38 cellular contexts compared by ENCODE assay signal in genomic region chr3:50467932-50468331, GRCh38. TPM values are rescaled to one million over a fixed set of nuclear protein-coding genes. Genes with fewer than 3 reads are reported as not detected.
"Had no signal": no experiment of that assay in that cellular context is flagged by ENCODE, and none has a peak within 500 bp of the region (broad histone marks: within the 10 kb centered on the region; RNA-seq: fewer than 3 reads in every experiment).

No MANE protein-coding gene starts in this region.

- H3K9me3 Mint-ChIP-seq: activated CD4-positive, alpha-beta memory T cell treated with anti-CD3 and anti-CD28 coated beads, Interleukin-2, amount 10 ng/mL, durations not matched to agents 7 days and 5 days; activated CD4-positive, alpha-beta T cell treated with anti-CD3 and anti-CD28 coated beads, Interleukin-2, amount 10 ng/mL, durations not matched to agents 7 days and 5 days; activated naive CD4-positive, alpha-beta T cell treated with anti-CD3 and anti-CD28 coated beads, Interleukin-2, amount 10 ng/mL, durations not matched to agents 7 days and 5 days; activated naive CD4-positive, alpha-beta T cell treated with anti-CD3 and anti-CD28 coated beads, Interleukin-2, amount 50 U/mL, for 24 hours; activated naive CD8-positive, alpha-beta T cell treated with anti-CD3 and anti-CD28 coated beads, Interleukin-2, amount 10 ng/mL, durations not matched to agents 7 days and 5 days; activated naive CD8-positive, alpha-beta T cell treated with anti-CD3 and anti-CD28 coated beads, Interleukin-2, amount 50 U/mL, for 24 hours; activated T-helper 2 cell treated with anti-CD3 and anti-CD28 coated beads, Interferon-gamma antibody, Interleukin-2, Interleukin-4, amounts not matched to agents 10 μg/mL and 5 μg/mL and 100 μg/mL, durations not matched to agents 14 hours and 24 hours and 36 hours; brain; central memory CD8-positive, alpha-beta T cell; T-helper 1 cell treated with Interleukin-12 subunit alpha and Interleukin-12 subunit beta and Interleukin-4 antibody, amounts not matched to agents 30 μg/mL and 1 μg/mL, for 36 hours; T-helper 2 cell treated with Interferon-gamma antibody and Interleukin-4, amounts not matched to agents 5 μg/mL and 100 μg/mL, for 36 hours had no signal

- H3K36me3 Mint-ChIP-seq: activated CD8-positive, alpha-beta memory T cell treated with anti-CD3 and anti-CD28 coated beads, Interleukin-2, amount 10 ng/mL, durations not matched to agents 7 days and 5 days; activated naive CD4-positive, alpha-beta T cell treated with anti-CD3 and anti-CD28 coated beads, Interleukin-2, amount 10 ng/mL, durations not matched to agents 7 days and 5 days; activated naive CD4-positive, alpha-beta T cell treated with anti-CD3 and anti-CD28 coated beads, Interleukin-2, amount 50 U/mL, for 24 hours; activated naive CD8-positive, alpha-beta T cell; activated naive CD8-positive, alpha-beta T cell treated with anti-CD3 and anti-CD28 coated beads, Interleukin-2, amount 10 ng/mL, durations not matched to agents 7 days and 5 days; brain had no signal

- H3K27me3 ChIP-seq: ascending aorta, cardiac muscle cell had no signal

- H3K4me3 ChIP-seq: ascending aorta, cardiac muscle cell had no signal

- H3K4me3 Mint-ChIP-seq: activated CD4-positive, alpha-beta memory T cell treated with anti-CD3 and anti-CD28 coated beads, Interleukin-2, amount 10 ng/mL, durations not matched to agents 7 days and 5 days; activated CD4-positive, alpha-beta T cell treated with anti-CD3 and anti-CD28 coated beads for 36 hours; activated CD4-positive, alpha-beta T cell treated with anti-CD3 and anti-CD28 coated beads, Interleukin-2, amount 10 ng/mL, durations not matched to agents 7 days and 5 days; activated CD8-positive, alpha-beta memory T cell treated with anti-CD3 and anti-CD28 coated beads, Interleukin-2, amount 10 ng/mL, durations not matched to agents 7 days and 5 days; activated CD8-positive, alpha-beta T cell treated with anti-CD3 and anti-CD28 coated beads, Interleukin-2, amount 10 ng/mL, durations not matched to agents 7 days and 5 days; activated naive CD4-positive, alpha-beta T cell treated with anti-CD3 and anti-CD28 coated beads, Interleukin-2, amount 10 ng/mL, durations not matched to agents 7 days and 5 days; activated naive CD4-positive, alpha-beta T cell treated with anti-CD3 and anti-CD28 coated beads, Interleukin-2, amount 50 U/mL, for 24 hours; activated naive CD8-positive, alpha-beta T cell; activated naive CD8-positive, alpha-beta T cell treated with anti-CD3 and anti-CD28 coated beads, Interleukin-2, amount 10 ng/mL, durations not matched to agents 7 days and 5 days; activated naive CD8-positive, alpha-beta T cell treated with anti-CD3 and anti-CD28 coated beads, Interleukin-2, amount 50 U/mL, for 24 hours; brain; central memory CD8-positive, alpha-beta T cell; T-helper 1 cell treated with Interleukin-12 subunit alpha and Interleukin-12 subunit beta and Interleukin-4 antibody, amounts not matched to agents 30 μg/mL and 1 μg/mL, for 36 hours; T-helper 2 cell treated with Interferon-gamma antibody and Interleukin-4, amounts not matched to agents 5 μg/mL and 100 μg/mL, for 36 hours had no signal

- H3K27me3 Mint-ChIP-seq: activated CD4-positive, alpha-beta T cell treated with anti-CD3 and anti-CD28 coated beads for 36 hours; activated CD4-positive, alpha-beta T cell treated with anti-CD3 and anti-CD28 coated beads, Interleukin-2, amount 10 ng/mL, durations not matched to agents 7 days and 5 days; activated CD8-positive, alpha-beta memory T cell treated with anti-CD3 and anti-CD28 coated beads, Interleukin-2, amount 10 ng/mL, durations not matched to agents 7 days and 5 days; activated naive CD4-positive, alpha-beta T cell treated with anti-CD3 and anti-CD28 coated beads, Interleukin-2, amount 50 U/mL, for 24 hours; activated naive CD8-positive, alpha-beta T cell; activated naive CD8-positive, alpha-beta T cell treated with anti-CD3 and anti-CD28 coated beads, Interleukin-2, amount 10 ng/mL, durations not matched to agents 7 days and 5 days; activated naive CD8-positive, alpha-beta T cell treated with anti-CD3 and anti-CD28 coated beads, Interleukin-2, amount 50 U/mL, for 24 hours; central memory CD8-positive, alpha-beta T cell had no signal

- ATAC-seq: activated CD4-positive, alpha-beta T cell treated with anti-CD3 and anti-CD28 coated beads for 36 hours; activated CD4-positive, CD25-positive, alpha-beta regulatory T cell treated with anti-CD3 and anti-CD28 coated beads, Interleukin-2, amount 50 U/mL, for 24 hours; activated CD8-positive, alpha-beta memory T cell treated with anti-CD3 and anti-CD28 coated beads, Interleukin-2, amount 10 ng/mL, durations not matched to agents 7 days and 5 days; activated CD8-positive, alpha-beta T cell treated with anti-CD3 and anti-CD28 coated beads, Interleukin-2, amount 10 ng/mL, durations not matched to agents 7 days and 5 days; activated naive CD8-positive, alpha-beta T cell treated with anti-CD3 and anti-CD28 coated beads, Interleukin-2, amount 50 U/mL, for 24 hours had no signal

- DNase-seq: activated CD4-positive, alpha-beta memory T cell treated with anti-CD3 and anti-CD28 coated beads, Interleukin-2, amount 10 ng/mL, durations not matched to agents 7 days and 5 days; activated CD4-positive, alpha-beta T cell treated with anti-CD3 and anti-CD28 coated beads for 1 hour; activated CD4-positive, alpha-beta T cell treated with anti-CD3 and anti-CD28 coated beads for 36 hours; activated CD4-positive, alpha-beta T cell treated with anti-CD3 and anti-CD28 coated beads for 48 hours; activated CD4-positive, alpha-beta T cell treated with anti-CD3 and anti-CD28 coated beads, Interleukin-2, amount 10 ng/mL, durations not matched to agents 7 days and 5 days; activated CD4-positive, alpha-beta T cell treated with anti-CD3 and anti-CD28 coated beads, Interleukin-2, amount 50 U/mL, for 48 hours; activated CD4-positive, CD25-positive, alpha-beta regulatory T cell; activated CD8-positive, alpha-beta memory T cell treated with anti-CD3 and anti-CD28 coated beads for 24 hours; activated CD8-positive, alpha-beta memory T cell treated with anti-CD3 and anti-CD28 coated beads, Interleukin-2, amount 10 ng/mL, durations not matched to agents 7 days and 5 days; activated CD8-positive, alpha-beta memory T cell treated with anti-CD3 and anti-CD28 coated beads, Interleukin-2, amount 50 U/mL, for 48 hours; activated CD8-positive, alpha-beta T cell treated with anti-CD3 and anti-CD28 coated beads, Interleukin-2, amount 10 ng/mL, durations not matched to agents 7 days and 5 days; activated effector memory CD4-positive, alpha-beta T cell treated with Interleukin-2 at 50 U/mL for 16 hours; activated gamma-delta T cell; activated naive CD4-positive, alpha-beta T cell treated with anti-CD3 and anti-CD28 coated beads, Interleukin-2, amount 10 ng/mL, durations not matched to agents 7 days and 5 days; activated naive CD4-positive, alpha-beta T cell treated with Interleukin-2 at 50 U/mL for 16 hours; activated naive CD8-positive, alpha-beta T cell treated with anti-CD3 and anti-CD28 coated beads, Interleukin-2, amount 10 ng/mL, durations not matched to agents 7 days and 5 days; activated naive CD8-positive, alpha-beta T cell treated with anti-CD3 and anti-CD28 coated beads, Interleukin-2, amount 50 U/mL, for 24 hours; activated T-cell treated with anti-CD3 and anti-CD28 coated beads, Interleukin-2, amount 50 U/mL, for 1 hour; activated T-cell treated with anti-CD3 and anti-CD28 coated beads, Interleukin-2, amount 50 U/mL, for 48 hours; amygdala; anterior cingulate cortex; caudate nucleus; cerebellar nuclear complex; T-helper 1 cell; T-helper 2 cell; T-helper 9 cell had no signal

- H3K36me3 ChIP-seq: ascending aorta, cardiac muscle cell had no signal

- H3K27ac ChIP-seq: ascending aorta, cardiac muscle cell, VCaP had no signal

- H3K4me1 ChIP-seq: ascending aorta had no signal

- H3K27ac Mint-ChIP-seq: activated CD4-positive, alpha-beta memory T cell treated with anti-CD3 and anti-CD28 coated beads, Interleukin-2, amount 10 ng/mL, durations not matched to agents 7 days and 5 days; activated CD4-positive, alpha-beta T cell treated with anti-CD3 and anti-CD28 coated beads for 36 hours; activated CD4-positive, alpha-beta T cell treated with anti-CD3 and anti-CD28 coated beads, Interleukin-2, amount 10 ng/mL, durations not matched to agents 7 days and 5 days; activated CD8-positive, alpha-beta memory T cell treated with anti-CD3 and anti-CD28 coated beads, Interleukin-2, amount 10 ng/mL, durations not matched to agents 7 days and 5 days; activated CD8-positive, alpha-beta T cell treated with anti-CD3 and anti-CD28 coated beads, Interleukin-2, amount 10 ng/mL, durations not matched to agents 7 days and 5 days; activated naive CD4-positive, alpha-beta T cell treated with anti-CD3 and anti-CD28 coated beads, Interleukin-2, amount 10 ng/mL, durations not matched to agents 7 days and 5 days; activated naive CD4-positive, alpha-beta T cell treated with anti-CD3 and anti-CD28 coated beads, Interleukin-2, amount 50 U/mL, for 24 hours; activated naive CD8-positive, alpha-beta T cell; activated naive CD8-positive, alpha-beta T cell treated with anti-CD3 and anti-CD28 coated beads, Interleukin-2, amount 10 ng/mL, durations not matched to agents 7 days and 5 days; activated naive CD8-positive, alpha-beta T cell treated with anti-CD3 and anti-CD28 coated beads, Interleukin-2, amount 50 U/mL, for 24 hours; activated T-helper 2 cell treated with anti-CD3 and anti-CD28 coated beads, Interferon-gamma antibody, Interleukin-2, Interleukin-4, amounts not matched to agents 10 μg/mL and 5 μg/mL and 100 μg/mL, durations not matched to agents 14 hours and 24 hours and 36 hours; T-helper 1 cell treated with Interleukin-12 subunit alpha and Interleukin-12 subunit beta and Interleukin-4 antibody, amounts not matched to agents 30 μg/mL and 1 μg/mL, for 36 hours; T-helper 2 cell treated with Interferon-gamma antibody and Interleukin-4, amounts not matched to agents 5 μg/mL and 100 μg/mL, for 36 hours had no signal

- H3K9me3 ChIP-seq: ascending aorta had no signal

- H3K4me1 Mint-ChIP-seq: activated naive CD4-positive, alpha-beta T cell treated with anti-CD3 and anti-CD28 coated beads, Interleukin-2, amount 10 ng/mL, durations not matched to agents 7 days and 5 days had no signal

RNA-seq across cellular contexts. Expression of gene CACNA2D2, which starts 35.5 kb away (rescaled TPM):
- total RNA-seq: bronchial epithelial cell had no signal
